23 cellular contexts compared by ENCODE assay signal in the genomic region with DNA sequence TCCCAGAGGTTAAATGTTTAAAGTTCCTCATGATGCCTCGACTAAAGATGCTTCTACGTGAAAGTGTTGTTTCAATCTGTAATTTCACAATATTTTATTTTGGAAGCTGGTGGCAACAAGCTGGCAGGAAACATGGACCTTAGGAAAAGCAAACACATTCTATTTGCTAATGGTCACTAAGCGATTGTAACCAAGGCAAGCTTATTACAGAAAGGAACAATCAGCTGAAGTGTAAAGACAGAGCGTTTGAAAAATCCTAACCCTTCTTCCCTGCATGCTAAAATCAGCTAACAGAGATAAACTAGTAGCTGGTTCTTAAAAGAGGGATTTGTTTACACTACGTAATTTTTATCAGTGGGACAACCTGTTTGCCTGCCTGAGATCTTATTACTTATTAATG. TPM values are rescaled to one million over a fixed set of nuclear protein-coding genes. Genes with fewer than 3 reads are reported as not detected.
A peak's percentile ranks its signal among the peaks of the same experiment; 100 is the strongest.
DNase-seq lines count a peak whose midpoint lies in the region; ATAC-seq lines count a peak whose summit lies in the region.
"Had no signal": no experiment of that assay in that cellular context is flagged by ENCODE, and none has a peak within 500 bp of the region (broad histone marks: within the 10 kb centered on the region; RNA-seq: fewer than 3 reads in every experiment).

No MANE protein-coding gene starts in this region.

- no peak overlapping the region for H4K8ac ChIP-seq in mesendoderm (ENCODE audit: low read depth, low read length)

- no peak overlapping the region for H3K27ac ChIP-seq in mesendoderm (ENCODE audit: low read depth, low read length)
- H3K27ac ChIP-seq: gastrocnemius medialis, HL-60, ovary had no signal

- H3K18ac ChIP-seq in mesendoderm (ENCODE audit: low read length), result no peak overlapping the region

- H4K5ac ChIP-seq in mesendoderm (ENCODE audit: low read length), result no peak overlapping the region

- no peak overlapping the region for H3K4me2 ChIP-seq in mesendoderm (ENCODE audit: low read length)

- no peak overlapping the region for H3K23ac ChIP-seq in mesendoderm (ENCODE audit: low read length)

- no peak overlapping the region for H3K56ac ChIP-seq in mesendoderm (ENCODE audit: low read length)

- H2BK5ac ChIP-seq in mesendoderm (ENCODE audit: low read length), result no peak overlapping the region

- H3K79me1 ChIP-seq in mesendoderm (ENCODE audit: low read length), result no peaks in the 10 kb centered on the region

- H3K79me2 ChIP-seq in mesendoderm (ENCODE audit: control insufficient read depth, insufficient read depth, low read length), result no peaks in the 10 kb centered on the region

- no peaks in the 10 kb centered on the region for H3K36me3 ChIP-seq in mesendoderm (ENCODE audit: control insufficient read depth, insufficient read depth, low read length)
- H3K36me3 ChIP-seq: gastrocnemius medialis, ovary had no signal

- no peak overlapping the region for H3K9ac ChIP-seq in mesendoderm (ENCODE audit: low read length)

- no peak overlapping the region for H3K4ac ChIP-seq in mesendoderm (ENCODE audit: low read depth, low read length)

- ATAC-seq in HG02763 (IDR thresholded peaks at IDR 0.05; ENCODE audit: unreplicated experiment) (no peak), GM21717 (IDR thresholded peaks at IDR 0.05; ENCODE audit: unreplicated experiment) (no peak)
- ATAC-seq: gastrocnemius medialis; HCT116; K562; naive thymus-derived CD4-positive, alpha-beta T cell had no signal

- DNase-seq in HT-29 (ENCODE audit: low spot score), result peak; percentile 75
- DNase-seq in NCI-H2029 (lab: John Stamatoyannopoulos, UW), result peak; percentile 59
- DNase-seq in SHP77 treated with DMSO at 0.1 percent for 48 hours (lab: John Stamatoyannopoulos, UW), result peak; percentile 28
- DNase-seq in mesendoderm, result peak; percentile 42
- no peak for DNase-seq in inferior parietal cortex (ENCODE audit: extremely low spot score)
- no peak for DNase-seq in T-helper 2 cell
- DNase-seq: activated B cell treated with CpG ODN at 0.5 μM for 24 hours; CD8-positive, alpha-beta memory T cell; dermis blood vessel endothelial cell; erythroblast; gastrocnemius medialis; naive thymus-derived CD4-positive, alpha-beta T cell; NCI-H446; OCI-M1; ovary; stimulated activated CD4-positive, alpha-beta T cell treated with anti-CD3 and anti-CD28 coated beads, Interleukin-4, amount 100 ng/mL, for 1 hour; substantia nigra had no signal

- WGBS in mesendoderm (ENCODE audit: extremely low coverage, insufficient coverage, low lambda C conversion rate), result no CpG with 5 or more reads among the region's 5 CpGs

- no peak overlapping the region for H3K4me3 ChIP-seq in mesendoderm (ENCODE audit: low read length)
- H3K4me3 ChIP-seq: gastrocnemius medialis, K562, ovary, skin epidermis had no signal

- H3K4me1 ChIP-seq in mesendoderm (ENCODE audit: control insufficient read depth, low read depth, low read length), result peaks cover 4% of the 10 kb centered on the region

- H2AK5ac ChIP-seq in mesendoderm (ENCODE audit: low read length), result no peak overlapping the region

- no peaks in the 10 kb centered on the region for H3K27me3 ChIP-seq in mesendoderm (ENCODE audit: insufficient read depth, low read length, poor library complexity)
- H3K27me3 ChIP-seq: ovary had no signal

- H2BK15ac ChIP-seq in mesendoderm (replicated peaks; ENCODE audit: low read depth), result no peak overlapping the region

- H2BK120ac ChIP-seq in mesendoderm (ENCODE audit: low read depth, low read length), result no peak overlapping the region

RNA-seq across cellular contexts. Expression of a gene that starts 50.0 kb away (rescaled TPM):
- 7.9 and 16.7 TPM in 2 replicates for total RNA-seq in HT-29 (2014; rRNA removed; shearing (Covaris generic))
- 0.59 TPM for polyA plus RNA-seq in mesendoderm (2013, experiment 1 of 2)
- 0.50 TPM for polyA plus RNA-seq in mesendoderm (2013, experiment 2 of 2)
- total RNA-seq: activated B cell treated with CpG ODN at 0.5 μM for 24 hours; CD8-positive, alpha-beta memory T cell; K562; naive thymus-derived CD4-positive, alpha-beta T cell had no signal
- polyA plus RNA-seq: CD8-positive, alpha-beta memory T cell; K562; naive thymus-derived CD4-positive, alpha-beta T cell had no signal

Comparison
In these comparisons a context has a peak if more than half of its experiments do, and no peak if none do; other contexts are left out.
1. DNase-seq: peak in HT-29 (single experiment), NCI-H2029 (single experiment), SHP77 treated with DMSO at 0.1 percent for 48 hours (single experiment) and mesendoderm (single experiment); none in inferior parietal cortex (single experiment) and T-helper 2 cell (0 of 5).